In genomic region chr11:65120831-65121230, GRCh38 we compare ENCODE assay signal across 8 cellular contexts. TPM values are rescaled to one million over a fixed set of nuclear protein-coding genes. Genes with fewer than 3 reads are reported as not detected.
DNase-seq lines count a peak whose midpoint lies in the region; ATAC-seq lines count a peak whose summit lies in the region.

No MANE protein-coding gene starts in this region.

- peak overlapping the region; percentile 97 to 99 for H3K9ac ChIP-seq in stomach smooth muscle (ENCODE audit: low read length in 2 of 2)

- H3K27ac ChIP-seq in stomach smooth muscle (ENCODE audit: low read length): no peak overlapping the region

- peak overlapping the region; percentile 100 for H3K4me3 Mint-ChIP-seq in activated CD4-positive, alpha-beta T cell treated with anti-CD3 and anti-CD28 coated beads, Interleukin-2, amount 10 ng/mL, durations not matched to agents 24 days and 14 days
- peak overlapping the region; percentile 99 for H3K4me3 Mint-ChIP-seq in activated T-helper 17 cell treated with anti-CD3 and anti-CD28 coated beads, Interleukin-2, amount 50 U/mL, for 72 hours
- H3K4me3 Mint-ChIP-seq in immature natural killer cell: peak overlapping the region; percentile 98 to 100 (median 100)

- H3K36me3 ChIP-seq in stomach smooth muscle (ENCODE audit: control insufficient read depth in 2 of 2, insufficient read depth in 2 of 2, low read length in 2 of 2): peaks cover 26 to 29% of the 10 kb centered on the region in 2 donors

- H3K9me3 Mint-ChIP-seq in activated CD4-positive, alpha-beta T cell treated with anti-CD3 and anti-CD28 coated beads, Interleukin-2, amount 10 ng/mL, durations not matched to agents 24 days and 14 days: no peaks in the 10 kb centered on the region
- no peaks in the 10 kb centered on the region for H3K9me3 Mint-ChIP-seq in activated T-helper 17 cell treated with anti-CD3 and anti-CD28 coated beads, Interleukin-2, amount 50 U/mL, for 72 hours
- no peaks in the 10 kb centered on the region for H3K9me3 Mint-ChIP-seq in immature natural killer cell

- peaks cover 39% of the 10 kb centered on the region for H3K4me1 ChIP-seq in stomach smooth muscle (ENCODE audit: control insufficient read depth, insufficient read depth, low read length)

- H3K4me1 Mint-ChIP-seq in activated CD4-positive, alpha-beta T cell treated with anti-CD3 and anti-CD28 coated beads, Interleukin-2, amount 10 ng/mL, durations not matched to agents 24 days and 14 days: peaks cover 39% of the 10 kb centered on the region
- H3K4me1 Mint-ChIP-seq in activated T-helper 17 cell treated with anti-CD3 and anti-CD28 coated beads, Interleukin-2, amount 50 U/mL, for 72 hours: peaks cover 23% of the 10 kb centered on the region
- peaks cover 40 to 59% of the 10 kb centered on the region in 2 donors for H3K4me1 Mint-ChIP-seq in immature natural killer cell

- H3K27me3 ChIP-seq in stomach smooth muscle (ENCODE audit: control insufficient read depth in 1 of 2, insufficient read depth in 2 of 2, low read length in 2 of 2): no peaks in the 10 kb centered on the region

- ATAC-seq in activated T-helper 17 cell treated with anti-CD3 and anti-CD28 coated beads, Interleukin-2, amount 50 U/mL, for 72 hours (replicated peaks): no peak
- ATAC-seq in GM19023 (IDR thresholded peaks at IDR 0.05; ENCODE audit: unreplicated experiment) (no peak), GM18868 (IDR thresholded peaks at IDR 0.05; ENCODE audit: unreplicated experiment) (no peak)

- H3K4me3 ChIP-seq in stomach smooth muscle (ENCODE audit: low read length in 2 of 2): peak overlapping the region; percentile 98 to 99

- peaks cover 63% of the 10 kb centered on the region for H3K36me3 Mint-ChIP-seq in activated CD4-positive, alpha-beta T cell treated with anti-CD3 and anti-CD28 coated beads, Interleukin-2, amount 10 ng/mL, durations not matched to agents 24 days and 14 days (ENCODE audit: low read depth)
- peaks cover 79% of the 10 kb centered on the region for H3K36me3 Mint-ChIP-seq in activated T-helper 17 cell treated with anti-CD3 and anti-CD28 coated beads, Interleukin-2, amount 50 U/mL, for 72 hours (ENCODE audit: low read depth)
- peaks cover 3 to 17% (median 9%) of the 10 kb centered on the region in 3 donors for H3K36me3 Mint-ChIP-seq in immature natural killer cell

- H3K27me3 Mint-ChIP-seq in activated CD4-positive, alpha-beta T cell treated with anti-CD3 and anti-CD28 coated beads, Interleukin-2, amount 10 ng/mL, durations not matched to agents 24 days and 14 days: no peaks in the 10 kb centered on the region
- H3K27me3 Mint-ChIP-seq in activated T-helper 17 cell treated with anti-CD3 and anti-CD28 coated beads, Interleukin-2, amount 50 U/mL, for 72 hours: no peaks in the 10 kb centered on the region
- H3K27me3 Mint-ChIP-seq in immature natural killer cell (ENCODE audit: low read depth in 3 of 3): peaks cover 13 to 21% (median 17%) of the 10 kb centered on the region in 3 donors

- H3K9me3 ChIP-seq in stomach smooth muscle (ENCODE audit: control insufficient read depth in 2 of 2, low read length in 2 of 2): no peaks in the 10 kb centered on the region

- intact Hi-C loops in activated CD4-positive, alpha-beta T cell treated with anti-CD3 and anti-CD28 coated beads, Interleukin-2, amount 10 ng/mL, durations not matched to agents 24 days and 14 days (cut with micrococcal nuclease): no loop called here

- peak overlapping the region; percentile 100 for H3K27ac Mint-ChIP-seq in activated CD4-positive, alpha-beta T cell treated with anti-CD3 and anti-CD28 coated beads, Interleukin-2, amount 10 ng/mL, durations not matched to agents 24 days and 14 days
- H3K27ac Mint-ChIP-seq in activated T-helper 17 cell treated with anti-CD3 and anti-CD28 coated beads, Interleukin-2, amount 50 U/mL, for 72 hours: peak overlapping the region; percentile 97
- H3K27ac Mint-ChIP-seq in immature natural killer cell: peak overlapping the region; percentile 98 to 100 (median 100)

- no peak for DNase-seq in activated CD4-positive, alpha-beta T cell treated with anti-CD3 and anti-CD28 coated beads, Interleukin-2, amount 10 ng/mL, durations not matched to agents 24 days and 14 days
- DNase-seq in activated CD4-positive, alpha-beta T cell treated with anti-CD3 and anti-CD28 coated beads, Interleukin-2, amount 50 U/mL, for 4 hours: no peak
- DNase-seq in immature natural killer cell: no peak
- no peak for DNase-seq in NCI-H82 (lab: John Stamatoyannopoulos, UW)

RNA-seq across cellular contexts. Expression of gene FAU, which starts 1.1 kb away (rescaled TPM):
- total RNA-seq in activated CD4-positive, alpha-beta T cell treated with anti-CD3 and anti-CD28 coated beads, Interleukin-2, amount 10 ng/mL, durations not matched to agents 24 days and 14 days: 1,048 and 1,049 TPM in 2 replicates
- 100 to 1,000 TPM; 929 to 948 TPM for total RNA-seq in activated T-helper 17 cell treated with anti-CD3 and anti-CD28 coated beads, Interleukin-2, amount 50 U/mL, for 72 hours
- 1,000 to 10,000 TPM in 1 of 3 donors, 100 to 1,000 TPM in 2; 576 to 1,241 (median 681) TPM for polyA plus RNA-seq in immature natural killer cell

RNA-seq across cellular contexts. Expression of gene MRPL49, which starts 1.3 kb away (rescaled TPM):
- total RNA-seq in activated CD4-positive, alpha-beta T cell treated with anti-CD3 and anti-CD28 coated beads, Interleukin-2, amount 10 ng/mL, durations not matched to agents 24 days and 14 days: 78.1 and 81.4 TPM in 2 replicates
- total RNA-seq in activated T-helper 17 cell treated with anti-CD3 and anti-CD28 coated beads, Interleukin-2, amount 50 U/mL, for 72 hours: 10 to 100 TPM; 61.7 to 87.7 TPM
- polyA plus RNA-seq in immature natural killer cell: 100 to 1,000 TPM in 2 of 3 donors, 10 to 100 TPM in 1; 98.3 to 113 (median 105) TPM

RNA-seq across cellular contexts. Expression of gene ZNHIT2, which starts 3.3 kb away (rescaled TPM):
- 17.1 and 18.1 TPM in 2 replicates for total RNA-seq in activated CD4-positive, alpha-beta T cell treated with anti-CD3 and anti-CD28 coated beads, Interleukin-2, amount 10 ng/mL, durations not matched to agents 24 days and 14 days
- total RNA-seq in activated T-helper 17 cell treated with anti-CD3 and anti-CD28 coated beads, Interleukin-2, amount 50 U/mL, for 72 hours: 10 to 100 TPM in 1 of 2 donors, 1 to 10 TPM in 1; 6.3 to 10.0 TPM
- polyA plus RNA-seq in immature natural killer cell: 10 to 100 TPM; 15.5 to 25.8 (median 23.9) TPM

RNA-seq across cellular contexts. Expression of gene TM7SF2, which starts 9.2 kb away (rescaled TPM):
- total RNA-seq in activated CD4-positive, alpha-beta T cell treated with anti-CD3 and anti-CD28 coated beads, Interleukin-2, amount 10 ng/mL, durations not matched to agents 24 days and 14 days: 28.2 and 28.9 TPM in 2 replicates
- total RNA-seq in activated T-helper 17 cell treated with anti-CD3 and anti-CD28 coated beads, Interleukin-2, amount 50 U/mL, for 72 hours: 10 to 100 TPM; 19.7 to 20.1 TPM
- 10 to 100 TPM; 12.8 to 16.8 (median 15.4) TPM for polyA plus RNA-seq in immature natural killer cell

RNA-seq across cellular contexts. Expression of gene SYVN1, which starts 13.5 kb away (rescaled TPM):
- 36.9 and 39.0 TPM in 2 replicates for total RNA-seq in activated CD4-positive, alpha-beta T cell treated with anti-CD3 and anti-CD28 coated beads, Interleukin-2, amount 10 ng/mL, durations not matched to agents 24 days and 14 days
- 10 to 100 TPM; 28.9 to 30.8 TPM for total RNA-seq in activated T-helper 17 cell treated with anti-CD3 and anti-CD28 coated beads, Interleukin-2, amount 50 U/mL, for 72 hours
- polyA plus RNA-seq in immature natural killer cell: 10 to 100 TPM in 1 of 3 donors, 1 to 10 TPM in 2; 2.3 to 21.8 (median 7.7) TPM
